Comparison of ENCODE assay signal across 9 cellular contexts in the genomic region with DNA sequence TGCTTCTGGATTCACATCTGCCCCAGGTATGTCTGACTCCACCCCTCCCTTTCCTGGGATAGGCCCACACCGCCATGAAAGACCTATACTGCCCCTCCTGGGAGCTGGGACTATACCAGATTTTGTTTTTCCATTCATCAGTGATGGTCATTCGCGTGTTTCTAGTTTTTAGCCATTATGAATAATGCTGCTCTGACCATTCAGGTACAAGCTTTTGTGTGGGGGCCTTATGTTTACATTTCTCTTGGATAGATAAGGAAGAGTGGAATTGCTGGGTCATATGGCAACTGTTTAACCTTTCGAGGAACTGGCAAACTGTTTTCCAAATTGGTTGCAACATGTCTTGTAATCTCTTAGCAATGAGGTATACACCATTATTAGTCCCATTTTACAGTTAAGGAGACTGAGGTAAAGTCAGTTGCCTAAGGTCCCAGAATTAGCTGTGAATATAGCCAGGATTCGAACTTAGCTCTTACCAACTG. TPM values are rescaled to one million over a fixed set of nuclear protein-coding genes. Genes with fewer than 3 reads are reported as not detected.
DNase-seq lines count a peak whose midpoint lies in the region; ATAC-seq and TF ChIP-seq lines count a peak whose summit lies in the region.
"Had no signal": no experiment of that assay in that cellular context is flagged by ENCODE, and none has a peak within 500 bp of the region (broad histone marks: within the 10 kb centered on the region; RNA-seq: fewer than 3 reads in every experiment).

No MANE protein-coding gene starts in this region.

- H3K27ac ChIP-seq in RWPE2 (ENCODE audit: poor library complexity, severe bottlenecking) (peak overlapping the region; percentile 53), substantia nigra (ENCODE audit: low read depth, low read length, poor library complexity, severe bottlenecking) (no peak overlapping the region)

- H3K4me1 ChIP-seq in RWPE2 (ENCODE audit: insufficient read depth, poor library complexity, severe bottlenecking): peaks cover 21% of the 10 kb centered on the region

- DNase-seq in DMS53 (lab: John Stamatoyannopoulos, UW) (peak; percentile 41), DMS53 treated with DMSO at 0.1 percent for 48 hours (lab: John Stamatoyannopoulos, UW; ENCODE audit: unreplicated experiment) (no peak), RWPE2 (ENCODE audit: low spot score) (no peak), fibroblast of villous mesenchyme (ENCODE audit: low read depth) (peak; percentile 43), retinal pigment epithelial cell (ENCODE audit: low read depth) (no peak), substantia nigra (lab: John Stamatoyannopoulos, UW) (no peak), GDM1 (lab: John Stamatoyannopoulos, UW) (no peak)
- DNase-seq in stimulated activated CD8-positive, alpha-beta memory T cell treated with anti-CD3 and anti-CD28 coated beads, Interleukin-4, amount 100 ng/mL, for 48 hours: no peak
- DNase-seq: ACHN had no signal

- no peaks in the 10 kb centered on the region for H3K9me3 ChIP-seq in RWPE2 (ENCODE audit: severe bottlenecking)

- peaks cover 13% of the 10 kb centered on the region for H3K36me3 ChIP-seq in RWPE2 (ENCODE audit: low read depth)

- H3K4me3 ChIP-seq in RWPE2 (ENCODE audit: severe bottlenecking) (no peak overlapping the region), fibroblast of villous mesenchyme (ENCODE audit: low read depth, low read length) (no peak overlapping the region), retinal pigment epithelial cell (ENCODE audit: low read length) (no peak overlapping the region)

- no peaks in the 10 kb centered on the region for H3K27me3 ChIP-seq in RWPE2 (ENCODE audit: insufficient read depth, poor library complexity, severe bottlenecking)

- TF ChIP-seq CTCF in RWPE2 (IDR thresholded peaks at IDR 0.05; ENCODE audit: poor library complexity, severe bottlenecking) (peak; percentile 63), fibroblast of villous mesenchyme (IDR thresholded peaks at IDR 0.05; ENCODE audit: insufficient read depth, low read depth, low read length) (peak; percentile 12), retinal pigment epithelial cell (conservative IDR thresholded peaks at IDR 0.05; ENCODE audit: low read depth, low read length) (peak; percentile 19)

- peak; percentile 53; the same call in 2 of the 3 replicates for ATAC-seq in RWPE2 (ENCODE audit: low read depth)

RNA-seq across cellular contexts. Expression of a gene that starts 1.2 kb away (rescaled TPM):
- total RNA-seq in fibroblast of villous mesenchyme: 26.4 and 29.8 TPM in 2 replicates

RNA-seq across cellular contexts. Expression of a gene that starts 28.8 kb away (rescaled TPM):
- 23.5 and 27.2 TPM in 2 replicates for total RNA-seq in fibroblast of villous mesenchyme

RNA-seq across cellular contexts. Expression of a gene that starts 28.9 kb away (rescaled TPM):
- 1.3 and 2.6 TPM in 2 replicates for total RNA-seq in fibroblast of villous mesenchyme

RNA-seq across cellular contexts. Expression of a gene that starts 38.6 kb away (rescaled TPM):
- total RNA-seq in fibroblast of villous mesenchyme: 1.6 and 4.3 TPM in 2 replicates

RNA-seq across cellular contexts. Expression of a gene that starts 59.3 kb away (rescaled TPM):
- 19.6 and 20.3 TPM in 2 replicates for total RNA-seq in fibroblast of villous mesenchyme

Comparison
In these comparisons a context has a peak if more than half of its experiments do, and no peak if none do; other contexts are left out.
1. DNase-seq: peak in DMS53 (single experiment) and fibroblast of villous mesenchyme (single experiment); none in DMS53 treated with DMSO at 0.1 percent for 48 hours (single experiment), RWPE2 (single experiment), retinal pigment epithelial cell (single experiment), stimulated activated CD8-positive, alpha-beta memory T cell treated with anti-CD3 and anti-CD28 coated beads, Interleukin-4, amount 100 ng/mL, for 48 hours (single experiment), substantia nigra (0 of 49) and GDM1 (single experiment).
2. CTCF ChIP-seq: peak in every context shown above with its lines; median percentile 63 in RWPE2; 19 in retinal pigment epithelial cell; 12 in fibroblast of villous mesenchyme.